In genomic region chr10:70679498-70679897, GRCh38 we compare ENCODE assay signal across 14 cellular contexts. TPM values are rescaled to one million over a fixed set of nuclear protein-coding genes. Genes with fewer than 3 reads are reported as not detected.
DNase-seq lines count a peak whose midpoint lies in the region; TF ChIP-seq lines count a peak whose summit lies in the region.
"Had no signal": no experiment of that assay in that cellular context is flagged by ENCODE, and none has a peak within 500 bp of the region (broad histone marks: within the 10 kb centered on the region; RNA-seq: fewer than 3 reads in every experiment).

No MANE protein-coding gene starts in this region.

- H3K4me3 ChIP-seq in fibroblast of pulmonary artery (replicated peaks; ENCODE audit: low read depth, low read length): no peak overlapping the region

- peak; percentile 76 for DNase-seq in ELR (ENCODE audit: low read depth)
- DNase-seq in NCI-H82 treated with DMSO at 0.1 percent for 48 hours (lab: John Stamatoyannopoulos, UW; ENCODE audit: unreplicated experiment): peak; percentile 66
- peak; percentile 33 for DNase-seq in fibroblast of pulmonary artery (ENCODE audit: low read depth)
- peak; percentile 88 for DNase-seq in posterior vena cava (ENCODE audit: low spot score)
- no peak for DNase-seq in globus pallidus (ENCODE audit: low spot score)
- no peak for DNase-seq in OCI-M2 (lab: John Stamatoyannopoulos, UW; ENCODE audit: unreplicated experiment)
- no peak for DNase-seq in SW480 (ENCODE audit: low spot score)
- no peak for DNase-seq in foreskin melanocyte
- DNase-seq: activated naive CD4-positive, alpha-beta T cell treated with anti-CD3 and anti-CD28 coated beads for 36 hours; CD4-positive, alpha-beta memory T cell; cerebellar nuclear complex; H9; NCI-H510A; SHP77 had no signal

- no peak for TF ChIP-seq CTCF in fibroblast of pulmonary artery (IDR thresholded peaks at IDR 0.05; ENCODE audit: low read length, missing control alignments)

- intact Hi-C loops in posterior vena cava (cut with DNase I): no loop called here

RNA-seq across cellular contexts. Expression of gene ADAMTS14, which starts 7.2 kb away (rescaled TPM):
- total RNA-seq in posterior vena cava: 1 to 10 TPM in 1 of 2 donors, under 1 TPM in 1; 0.19 to 1.0 TPM
- total RNA-seq: activated naive CD4-positive, alpha-beta T cell treated with anti-CD3 and anti-CD28 coated beads for 36 hours; CD4-positive, alpha-beta memory T cell had no signal

Comparison
In these comparisons a context has a peak if more than half of its experiments do, and no peak if none do; other contexts are left out.
1. DNase-seq: peak in ELR (single experiment), NCI-H82 treated with DMSO at 0.1 percent for 48 hours (single experiment), fibroblast of pulmonary artery (single experiment) and posterior vena cava (single experiment); none in globus pallidus (single experiment), OCI-M2 (single experiment), SW480 (single experiment) and foreskin melanocyte (single experiment).